ENCODE assay signal across 26 cellular contexts in the genomic region with DNA sequence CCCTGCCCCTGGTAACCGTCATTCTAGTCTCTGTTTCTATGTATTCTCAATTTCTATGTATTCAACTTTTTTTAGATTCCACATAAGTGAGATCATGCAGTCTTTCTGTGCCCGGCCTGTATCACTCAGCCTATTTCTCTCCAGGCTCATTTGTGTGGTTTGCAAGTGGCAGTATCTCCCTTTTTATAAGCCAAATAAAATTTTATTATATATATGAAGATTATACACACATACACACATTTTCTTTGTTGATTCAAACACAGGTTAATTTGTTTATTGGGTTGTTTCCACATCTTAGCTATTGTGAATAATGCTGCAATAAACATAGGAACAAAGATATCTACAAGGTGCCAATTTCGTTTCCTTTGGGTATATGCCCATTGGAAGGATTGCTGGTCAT.
DNase-seq lines count a peak whose midpoint lies in the region; ATAC-seq, FAIRE-seq and TF ChIP-seq lines count a peak whose summit lies in the region.
"Had no signal": no experiment of that assay in that cellular context is flagged by ENCODE, and none has a peak within 500 bp of the region (broad histone marks: within the 10 kb centered on the region; RNA-seq: fewer than 3 reads in every experiment).

No MANE protein-coding gene starts in this region.

- no peaks in the 10 kb centered on the region for H3K27me3 ChIP-seq in esophagus muscularis mucosa
- no peaks in the 10 kb centered on the region for H3K27me3 ChIP-seq in small intestine (ENCODE audit: control insufficient read depth in 2 of 2, insufficient read depth in 2 of 2, low read length in 2 of 2)
- H3K27me3 ChIP-seq: BE2C; BLaER1 treated with 17β-estradiol and CSF1 and Interleukin-3, amounts not matched to agents 10 nM and 100 nM had no signal

- intact Hi-C loops in esophagus muscularis mucosa (cut with DNase I): no loop called here

- FAIRE-seq in small intestine (lab: Jason Lieb, UNC): no peak
- FAIRE-seq: A549, D721Med, GM12878, GM19239, H54 had no signal

- no peak for TF ChIP-seq CTCF in esophagus muscularis mucosa (IDR thresholded peaks at IDR 0.05)

- POLR2A ChIA-PET in T-cell (lab: Charles Lee): no interaction called here

- H3K27ac ChIP-seq in esophagus muscularis mucosa (replicated peaks in 1 of 4): no peak overlapping the region
- no peak overlapping the region for H3K27ac ChIP-seq in small intestine (ENCODE audit: low read depth in 1 of 2, low read length in 1 of 2)
- H3K27ac ChIP-seq: A549; BLaER1 treated with 17β-estradiol and CSF1 and Interleukin-3, amounts not matched to agents 10 nM and 100 nM had no signal

- H3K4me3 Mint-ChIP-seq in T-cell: no peak overlapping the region
- H3K4me3 Mint-ChIP-seq: CD14-positive monocyte; CD4-positive, alpha-beta T cell; CD8-positive, alpha-beta memory T cell; HFFc6 had no signal

- H3K9me3 ChIP-seq in esophagus muscularis mucosa (no peaks in the 10 kb centered on the region), small intestine (ENCODE audit: control insufficient read depth, low read depth) (no peaks in the 10 kb centered on the region)
- H3K9me3 ChIP-seq: A549; BE2C; BLaER1 treated with 17β-estradiol and CSF1 and Interleukin-3, amounts not matched to agents 10 nM and 100 nM; HAP-1 had no signal

- DNase-seq in M059J (ENCODE audit: low read depth): peak; percentile 59
- DNase-seq in esophagus muscularis mucosa (ENCODE audit: extremely low spot score): peak; percentile 5
- DNase-seq in small intestine: peak; percentile 14
- no peak for DNase-seq in epidermal melanocyte (ENCODE audit: insufficient read length, low spot score)
- DNase-seq in stimulated activated CD8-positive, alpha-beta memory T cell treated with anti-CD3 and anti-CD28 coated beads, Interleukin-4, amount 100 ng/mL, for 48 hours: no peak
- no peak for DNase-seq in T-cell
- DNase-seq: 8988T; ACHN; AML-193; BE2C; CD4-positive, alpha-beta T cell; CD8-positive, alpha-beta memory T cell; DMS 273 treated with DMSO at 0.1 percent for 48 hours; DMS79; EL; GDM1; GOT3; HFFc6 had no signal

- no peak overlapping the region for H3K27ac Mint-ChIP-seq in T-cell
- H3K27ac Mint-ChIP-seq: CD4-positive, alpha-beta T cell; CD8-positive, alpha-beta memory T cell; HFFc6 had no signal

- H3K27me3 Mint-ChIP-seq in T-cell: peaks cover 0 to 3% of the 10 kb centered on the region in 2 donors
- H3K27me3 Mint-ChIP-seq: CD8-positive, alpha-beta memory T cell had no signal

- H3K4me1 Mint-ChIP-seq in T-cell: no peaks in the 10 kb centered on the region
- H3K4me1 Mint-ChIP-seq: CD14-positive monocyte; CD8-positive, alpha-beta memory T cell had no signal

- H3K4me3 ChIP-seq in esophagus muscularis mucosa: no peak overlapping the region
- H3K4me3 ChIP-seq in small intestine (ENCODE audit: low read depth in 1 of 2, low read length in 2 of 2): no peak overlapping the region
- H3K4me3 ChIP-seq: A549; BLaER1 treated with 17β-estradiol and CSF1 and Interleukin-3, amounts not matched to agents 10 nM and 100 nM; GM12878; HAP-1 had no signal

- H3K9me3 Mint-ChIP-seq in T-cell: no peaks in the 10 kb centered on the region

- no peak for TF ChIP-seq EP300 in esophagus muscularis mucosa (IDR thresholded peaks at IDR 0.05)

- H3K4me1 ChIP-seq in esophagus muscularis mucosa (peaks cover 0 to 14% (median 9%) of the 10 kb centered on the region in 4 donors), small intestine (ENCODE audit: control insufficient read depth in 2 of 2, insufficient read depth in 1 of 2, low read depth in 1 of 2, low read length in 1 of 2) (no peaks in the 10 kb centered on the region)
- H3K4me1 ChIP-seq: A549, BE2C, HAP-1 had no signal

- H3K36me3 ChIP-seq in esophagus muscularis mucosa (no peaks in the 10 kb centered on the region), small intestine (ENCODE audit: control insufficient read depth in 2 of 2, insufficient read depth in 2 of 2, low read length in 2 of 2) (no peaks in the 10 kb centered on the region)
- H3K36me3 ChIP-seq: BE2C; BLaER1 treated with 17β-estradiol and CSF1 and Interleukin-3, amounts not matched to agents 10 nM and 100 nM; HAP-1 had no signal

- CTCF ChIA-PET in T-cell (lab: Charles Lee): no interaction called here

- 83% methylated on average over 3 of the region's 3 CpGs for WGBS in esophagus muscularis mucosa
- 13 to 55% (median 22%) methylated on average over 3 of the region's 3 CpGs for WGBS in small intestine, 3 donors

- ATAC-seq in T-cell (replicated peaks in 1 of 4): no peak
- ATAC-seq: A549, GM12878 had no signal

- H3K36me3 Mint-ChIP-seq in T-cell: no peaks in the 10 kb centered on the region
- H3K36me3 Mint-ChIP-seq: CD14-positive monocyte had no signal

- no peak for TF ChIP-seq POLR2A in esophagus muscularis mucosa (IDR thresholded peaks at IDR 0.05; ENCODE audit: low read depth)

Comparison
In these comparisons a context has a peak if more than half of its experiments do, and no peak if none do; other contexts are left out.
1. DNase-seq: peak in M059J (single experiment), esophagus muscularis mucosa (single experiment) and small intestine (single experiment); none in epidermal melanocyte (single experiment), stimulated activated CD8-positive, alpha-beta memory T cell treated with anti-CD3 and anti-CD28 coated beads, Interleukin-4, amount 100 ng/mL, for 48 hours (single experiment) and T-cell (0 of 34).